In genomic region chr2:54329482-54330225, GRCh38 we compare ENCODE assay signal across 8 cellular contexts.
A peak's percentile ranks its signal among the peaks of the same experiment; 100 is the strongest.
DNase-seq lines count a peak whose midpoint lies in the region; ATAC-seq and TF ChIP-seq lines count a peak whose summit lies in the region.

No MANE protein-coding gene starts in this region.

- no peak overlapping the region for H3K27ac Mint-ChIP-seq in activated naive CD4-positive, alpha-beta T cell treated with anti-CD3 and anti-CD28 coated beads for 36 hours

- H3K27ac ChIP-seq in SJSA1 (peak overlapping the region; percentile 59), skeletal muscle tissue (ENCODE audit: low read depth, low read length) (peak overlapping the region; percentile 80)

- ATAC-seq in HG03280 (IDR thresholded peaks at IDR 0.05; ENCODE audit: unreplicated experiment): no peak
- ATAC-seq in GM21447 (IDR thresholded peaks at IDR 0.05; ENCODE audit: unreplicated experiment): no peak

- intact Hi-C loops in activated naive CD4-positive, alpha-beta T cell treated with anti-CD3 and anti-CD28 coated beads for 36 hours (cut with micrococcal nuclease): loop anchor here (1.0 to 10.0 kb wide), 9 partner anchors 55 to 723 kb away; partner anchors contain the start of genes ACYP2, ASB3, EML6 and ERLEC1

- H3K9me3 ChIP-seq in SJSA1 (replicated peaks) (no peaks in the 10 kb centered on the region; the same call in 1 of the 2 replicates), skeletal muscle tissue (ENCODE audit: control insufficient read depth in 3 of 3, low read length in 3 of 3) (no peaks in the 10 kb centered on the region)

- H3K27me3 ChIP-seq in SJSA1 (replicated peaks) (no peaks in the 10 kb centered on the region), skeletal muscle tissue (ENCODE audit: control insufficient read depth in 3 of 3, insufficient read depth in 3 of 3, low read length in 3 of 3) (no peaks in the 10 kb centered on the region)

- no peak for DNase-seq in activated naive CD4-positive, alpha-beta T cell treated with anti-CD3 and anti-CD28 coated beads for 36 hours
- DNase-seq in activated naive CD4-positive, alpha-beta T cell treated with Interleukin-2 at 50 U/mL for 16 hours: no peak
- DNase-seq in SJSA1 (ENCODE audit: low read depth in 1 of 2, low spot score in 2 of 2): no peak
- no peak for DNase-seq in fibroblast of villous mesenchyme (ENCODE audit: low read depth)
- DNase-seq in GDM1 (lab: John Stamatoyannopoulos, UW): no peak

- peak overlapping the region; percentile 45 for H3K4me3 ChIP-seq in SJSA1
- H3K4me3 ChIP-seq in fibroblast of villous mesenchyme (ENCODE audit: low read depth, low read length): peak overlapping the region; percentile 72
- peak overlapping the region; percentile 81 to 87 (median 85) for H3K4me3 ChIP-seq in skeletal muscle tissue (ENCODE audit: low read length in 3 of 3)

- peak overlapping the region; percentile 74 to 89 (median 83) for H3K9ac ChIP-seq in skeletal muscle tissue (ENCODE audit: low read depth in 1 of 3, low read length in 3 of 3)

- no peaks in the 10 kb centered on the region for H3K36me3 Mint-ChIP-seq in activated naive CD4-positive, alpha-beta T cell treated with anti-CD3 and anti-CD28 coated beads for 36 hours (ENCODE audit: low read depth)

- peaks cover 6% of the 10 kb centered on the region for H3K27me3 Mint-ChIP-seq in activated naive CD4-positive, alpha-beta T cell treated with anti-CD3 and anti-CD28 coated beads for 36 hours (ENCODE audit: low read depth)

- no peaks in the 10 kb centered on the region for H3K36me3 ChIP-seq in SJSA1
- H3K36me3 ChIP-seq in skeletal muscle tissue (ENCODE audit: control insufficient read depth in 3 of 3, insufficient read depth in 3 of 3, low read length in 3 of 3): no peaks in the 10 kb centered on the region

- TF ChIP-seq CTCF in fibroblast of villous mesenchyme (IDR thresholded peaks at IDR 0.05; ENCODE audit: insufficient read depth, low read depth, low read length): no peak

- H3K4me3 Mint-ChIP-seq in activated naive CD4-positive, alpha-beta T cell treated with anti-CD3 and anti-CD28 coated beads for 36 hours: peak overlapping the region; percentile 83

- H3K4me1 ChIP-seq in SJSA1 (replicated peaks): peaks cover 21% of the 10 kb centered on the region
- H3K4me1 ChIP-seq in skeletal muscle tissue (ENCODE audit: control insufficient read depth in 3 of 3, insufficient read depth in 3 of 3, low read length in 3 of 3): peaks cover 17 to 22% (median 19%) of the 10 kb centered on the region in 3 donors

- CTCF ChIA-PET in activated naive CD4-positive, alpha-beta T cell treated with anti-CD3 and anti-CD28 coated beads for 36 hours (lab: Charles Lee): interaction anchor here (0.9 kb wide), 1 partner anchor 222 kb away, joined by 3 read pairs; no protein-coding TSS in a partner anchor

- H3K4me1 Mint-ChIP-seq in activated naive CD4-positive, alpha-beta T cell treated with anti-CD3 and anti-CD28 coated beads for 36 hours (ENCODE audit: low read depth): peaks cover 17% of the 10 kb centered on the region

- peaks cover 4% of the 10 kb centered on the region for H3K9me3 Mint-ChIP-seq in activated naive CD4-positive, alpha-beta T cell treated with anti-CD3 and anti-CD28 coated beads for 36 hours
